Comparison of ENCODE assay signal across 21 cellular contexts in the genomic region with DNA sequence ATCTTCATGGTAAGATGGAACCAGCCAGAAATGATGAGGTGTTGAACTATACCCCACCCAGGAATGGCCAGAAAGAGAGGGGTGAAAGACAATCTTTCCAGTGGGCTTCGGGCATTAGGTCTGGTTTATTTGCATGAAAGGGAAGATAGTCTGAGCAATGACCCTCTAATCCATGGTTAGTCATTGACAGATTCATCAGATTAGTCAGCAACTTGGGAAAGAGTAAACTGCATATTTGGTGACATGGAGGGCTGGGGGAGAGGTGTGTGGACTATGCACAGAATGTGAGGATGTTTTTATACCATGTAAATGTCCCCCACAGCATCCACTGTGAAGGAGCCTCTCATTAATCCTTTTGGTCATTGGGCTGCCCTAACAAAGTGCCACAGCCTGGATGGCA. TPM values are rescaled to one million over a fixed set of nuclear protein-coding genes. Genes with fewer than 3 reads are reported as not detected.
A peak's percentile ranks its signal among the peaks of the same experiment; 100 is the strongest.
DNase-seq lines count a peak whose midpoint lies in the region; ATAC-seq and TF ChIP-seq lines count a peak whose summit lies in the region.
"Had no signal": no experiment of that assay in that cellular context is flagged by ENCODE, and none has a peak within 500 bp of the region (broad histone marks: within the 10 kb centered on the region; RNA-seq: fewer than 3 reads in every experiment).

No MANE protein-coding gene starts in this region.

- DNase-seq in ELR (ENCODE audit: low read depth), result peak; percentile 73
- DNase-seq in HT1080 (ENCODE audit: low read depth), result peak; percentile 75
- DNase-seq in epithelial cell of esophagus (ENCODE audit: low read depth), result peak; percentile 22
- DNase-seq in kidney tubule cell (ENCODE audit: low spot score), result peak; percentile 72
- no peak for DNase-seq in anterior cingulate cortex (lab: John Stamatoyannopoulos, UW)
- no peak for DNase-seq in DMS153 treated with DMSO at 0.1 percent for 48 hours (lab: John Stamatoyannopoulos, UW; ENCODE audit: unreplicated experiment)
- DNase-seq in NCI-H774 (lab: John Stamatoyannopoulos, UW), result no peak
- DNase-seq: BE2C; DMS 273 treated with DMSO at 0.1 percent for 48 hours; DND-41; GOT3; NCI-H1092; NCI-H1436; NCI-H187 treated with DMSO at 0.1 percent for 48 hours; NCI-H2107; NCI-H69; NK-92 treated with Interleukin-12 subunit alpha and Interleukin-12 subunit beta, amount 100 ng/mL, for 24 hours had no signal

- no peak overlapping the region for H3K4me3 ChIP-seq in epithelial cell of esophagus (ENCODE audit: low read length)
- H3K4me3 ChIP-seq: A549, K562 had no signal

- no peak for TF ChIP-seq CTCF in epithelial cell of esophagus (IDR thresholded peaks at IDR 0.05; ENCODE audit: insufficient read depth, low read depth, low read length, missing control alignments)

- no peak for ATAC-seq in SK-N-SH treated with all-trans-retinoic acid at 6 μM for 48 hours
- ATAC-seq: A549, K562, Panc1 had no signal

TF ChIP-seq in SK-N-SH treated with all-trans-retinoic acid at 6 μM for 48 hours, 23 proteins besides CTCF, POLR2A, EP300 and RAD21:
- TF ChIP-seq OSR1 (CRISPR knock-in tag; IDR thresholded peaks at IDR 0.05), result no peak
- no peak for TF ChIP-seq GLIS3 (CRISPR knock-in tag; IDR thresholded peaks at IDR 0.05)
TF ChIP-seq in SK-N-SH treated with all-trans-retinoic acid at 6 μM for 48 hours: peak in this region for 0.

RNA-seq across cellular contexts. Expression of a gene that starts 30.1 kb away (rescaled TPM):
- total RNA-seq in HT1080 (2014; rRNA removed; shearing (Covaris generic)), result 34.1 and 42.1 TPM in 2 replicates
- polyA plus RNA-seq in HT1080 (2015; cell fraction: cytosol; rRNA removed), result 34.1 and 40.2 TPM in 2 replicates
- polyA plus RNA-seq in HT1080 (2015; cell fraction: nucleus; rRNA removed), result 26.1 and 27.8 TPM in 2 replicates

RNA-seq across cellular contexts. Expression of a gene that starts 49.7 kb away (rescaled TPM):
- total RNA-seq in HT1080 (2014; rRNA removed; shearing (Covaris generic)), result 982 and 1,844 TPM in 2 replicates
- polyA plus RNA-seq in HT1080 (2015; cell fraction: cytosol; rRNA removed), result 1,686 and 2,051 TPM in 2 replicates
- polyA plus RNA-seq in HT1080 (2015; cell fraction: nucleus; rRNA removed), result 531 and 614 TPM in 2 replicates

Comparison
In these comparisons a context has a peak if more than half of its experiments do, and no peak if none do; other contexts are left out.
1. DNase-seq: peak in ELR (single experiment), HT1080 (single experiment), epithelial cell of esophagus (single experiment) and kidney tubule cell (single experiment); none in anterior cingulate cortex (0 of 58), DMS153 treated with DMSO at 0.1 percent for 48 hours (single experiment) and NCI-H774 (single experiment).